ENCODE assay signal across 14 cellular contexts in the genomic region with DNA sequence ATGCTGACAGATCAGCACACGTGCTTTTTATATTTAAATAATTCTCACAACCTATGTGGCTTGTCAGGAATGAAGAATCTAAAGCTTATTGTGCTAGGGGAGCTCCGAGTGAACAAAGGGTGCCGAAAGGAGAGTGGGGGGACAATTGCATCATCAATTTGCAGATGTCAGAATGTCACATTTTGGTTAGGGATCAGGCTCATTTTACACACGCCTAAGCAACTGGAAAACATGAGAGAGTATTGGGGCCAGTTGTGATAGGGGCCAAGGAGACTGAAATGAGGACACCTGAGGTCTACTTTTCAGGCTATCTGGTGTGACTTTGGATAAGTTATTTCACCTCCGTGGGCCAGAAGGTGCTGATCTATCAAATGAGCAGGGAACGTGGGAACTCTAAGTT.
"Had no signal": no experiment of that assay in that cellular context is flagged by ENCODE, and none has a peak within 500 bp of the region (broad histone marks: within the 10 kb centered on the region; RNA-seq: fewer than 3 reads in every experiment).

No MANE protein-coding gene starts in this region.

- H3K9me3 ChIP-seq: lower lobe of right lung, right atrium auricular region had no signal

- ATAC-seq: activated naive CD4-positive, alpha-beta T cell treated with anti-CD3 and anti-CD28 coated beads, Interleukin-2, amount 50 U/mL, for 72 hours; left cardiac atrium; lower lobe of right lung; stimulated activated naive B cell treated with anti-CD40 and anti-IgM and Interleukin-4, amounts not matched to agents 10 μg/mL and 1 μg/mL and 100 μg/mL, for 72 hours had no signal

- H3K27me3 ChIP-seq: right atrium auricular region had no signal

- H3K27ac ChIP-seq: lower lobe of right lung, right atrium auricular region, skin epidermis had no signal

- H3K4me1 ChIP-seq: lower lobe of right lung, right atrium auricular region had no signal

- H3K36me3 Mint-ChIP-seq: activated naive CD4-positive, alpha-beta T cell treated with anti-CD3 and anti-CD28 coated beads, Interleukin-2, amount 50 U/mL, for 72 hours; mesothelial cell of epicardium; type B pancreatic cell had no signal

- H3K4me3 Mint-ChIP-seq: activated CD4-positive, alpha-beta memory T cell treated with anti-CD3 and anti-CD28 coated beads, Interleukin-2, amount 10 ng/mL, durations not matched to agents 7 days and 5 days; mesothelial cell of epicardium; stimulated activated naive B cell treated with anti-CD40 and anti-IgM and Interleukin-4, amounts not matched to agents 10 μg/mL and 1 μg/mL and 100 μg/mL, for 72 hours; type B pancreatic cell had no signal

- DNase-seq: activated CD4-positive, alpha-beta memory T cell treated with anti-CD3 and anti-CD28 coated beads, Interleukin-2, amount 10 ng/mL, durations not matched to agents 7 days and 5 days; activated CD4-positive, CD25-positive, alpha-beta regulatory T cell treated with anti-CD3 and anti-CD28 coated beads, Interleukin-2, amount 50 U/mL, for 72 hours; activated effector memory CD4-positive, alpha-beta T cell treated with anti-CD3 and anti-CD28 coated beads, Interleukin-2, amount 50 U/mL, for 16 hours; anterior cingulate cortex; hypothalamus; left cardiac atrium; lower lobe of right lung; stimulated activated naive B cell treated with anti-CD40 and anti-IgM and Interleukin-4, amounts not matched to agents 10 μg/mL and 1 μg/mL and 100 μg/mL, for 72 hours; T-helper 9 cell had no signal

- H3K27me3 Mint-ChIP-seq: activated CD4-positive, alpha-beta memory T cell treated with anti-CD3 and anti-CD28 coated beads, Interleukin-2, amount 10 ng/mL, durations not matched to agents 7 days and 5 days; stimulated activated naive B cell treated with anti-CD40 and anti-IgM and Interleukin-4, amounts not matched to agents 10 μg/mL and 1 μg/mL and 100 μg/mL, for 72 hours had no signal

- H3K4me3 ChIP-seq: lower lobe of right lung, right atrium auricular region, skin epidermis had no signal

- H3K9me3 Mint-ChIP-seq: activated CD4-positive, alpha-beta memory T cell treated with anti-CD3 and anti-CD28 coated beads, Interleukin-2, amount 10 ng/mL, durations not matched to agents 7 days and 5 days; activated naive CD4-positive, alpha-beta T cell treated with anti-CD3 and anti-CD28 coated beads, Interleukin-2, amount 50 U/mL, for 72 hours; mesothelial cell of epicardium; stimulated activated naive B cell treated with anti-CD40 and anti-IgM and Interleukin-4, amounts not matched to agents 10 μg/mL and 1 μg/mL and 100 μg/mL, for 72 hours; type B pancreatic cell had no signal

- H3K36me3 ChIP-seq: lower lobe of right lung, right atrium auricular region had no signal

- H3K27ac Mint-ChIP-seq: activated CD4-positive, alpha-beta memory T cell treated with anti-CD3 and anti-CD28 coated beads, Interleukin-2, amount 10 ng/mL, durations not matched to agents 7 days and 5 days; mesothelial cell of epicardium; stimulated activated naive B cell treated with anti-CD40 and anti-IgM and Interleukin-4, amounts not matched to agents 10 μg/mL and 1 μg/mL and 100 μg/mL, for 72 hours; type B pancreatic cell had no signal
